Comparison of ENCODE assay signal across 10 cellular contexts in the genomic region with DNA sequence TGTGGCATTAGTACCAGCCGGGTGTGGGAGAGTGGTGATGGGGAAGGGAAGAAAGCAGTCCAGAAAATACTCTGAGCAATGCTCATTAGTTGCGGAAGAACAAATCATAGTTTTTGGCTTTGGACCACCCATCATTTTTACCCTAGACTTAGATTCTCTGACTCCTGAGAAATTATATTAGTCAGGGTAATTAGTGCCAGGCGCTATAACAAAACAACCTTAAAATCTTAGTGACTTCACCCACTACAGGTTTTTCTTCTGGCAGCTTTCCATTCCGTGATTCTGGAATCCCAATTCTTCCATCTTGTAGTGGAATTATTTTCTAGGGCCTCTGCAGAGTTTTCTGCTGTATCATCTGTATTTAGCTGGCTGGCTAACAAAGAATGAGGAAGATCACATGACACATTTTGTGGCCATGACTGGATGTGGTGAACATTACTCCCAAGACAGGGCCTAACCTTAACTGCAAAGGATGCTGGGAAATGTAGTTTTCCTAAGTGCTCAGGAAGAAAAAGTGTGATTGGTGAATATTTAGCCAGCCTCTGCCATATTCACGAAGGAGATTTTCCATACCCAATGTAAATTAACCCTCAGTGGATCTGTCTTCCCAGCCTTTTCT.
A peak's percentile ranks its signal among the peaks of the same experiment; 100 is the strongest.
DNase-seq lines count a peak whose midpoint lies in the region; TF ChIP-seq lines count a peak whose summit lies in the region.
"Had no signal": no experiment of that assay in that cellular context is flagged by ENCODE, and none has a peak within 500 bp of the region (broad histone marks: within the 10 kb centered on the region; RNA-seq: fewer than 3 reads in every experiment).

No MANE protein-coding gene starts in this region.

- peaks cover 4% of the 10 kb centered on the region for H3K4me1 Mint-ChIP-seq in progenitor cell of endocrine pancreas (ENCODE audit: low read depth)

- H3K9me3 Mint-ChIP-seq in progenitor cell of endocrine pancreas (ENCODE audit: low read depth): no peaks in the 10 kb centered on the region
- H3K9me3 Mint-ChIP-seq: mesothelial cell of epicardium had no signal

- H3K4me3 Mint-ChIP-seq in progenitor cell of endocrine pancreas (ENCODE audit: low read depth): no peak overlapping the region
- H3K4me3 Mint-ChIP-seq: mesothelial cell of epicardium had no signal

- no peaks in the 10 kb centered on the region for H3K27me3 Mint-ChIP-seq in progenitor cell of endocrine pancreas

- H3K27ac Mint-ChIP-seq in progenitor cell of endocrine pancreas: no peak overlapping the region
- H3K27ac Mint-ChIP-seq: mesothelial cell of epicardium had no signal

- no peak for TF ChIP-seq CTCF in progenitor cell of endocrine pancreas (IDR thresholded peaks at IDR 0.05; ENCODE audit: unreplicated experiment)

- H3K36me3 Mint-ChIP-seq in progenitor cell of endocrine pancreas (ENCODE audit: insufficient read depth): no peaks in the 10 kb centered on the region
- H3K36me3 Mint-ChIP-seq: mesothelial cell of epicardium had no signal

- DNase-seq in AG20443 (ENCODE audit: low spot score) (peak; percentile 32), HK-2 (ENCODE audit: unreplicated experiment) (peak; percentile 6), SW480 (ENCODE audit: low spot score) (peak; percentile 23), glomerular visceral epithelial cell (ENCODE audit: extremely low spot score) (peak; percentile 26), progenitor cell of endocrine pancreas (ENCODE audit: low spot score, unreplicated experiment) (no peak), NCI-H446 (lab: John Stamatoyannopoulos, UW) (no peak), DMS79 treated with DMSO at 0.1 percent for 48 hours (lab: John Stamatoyannopoulos, UW) (no peak), GM19238 (ENCODE audit: insufficient read length, low spot score) (no peak)
- DNase-seq: stimulated activated CD4-positive, alpha-beta T cell treated with anti-CD3 and anti-CD28 coated beads, Interleukin-4, amount 100 ng/mL, for 24 hours had no signal

Comparison
In these comparisons a context has a peak if more than half of its experiments do, and no peak if none do; other contexts are left out.
1. DNase-seq: peak in AG20443 (single experiment), HK-2 (single experiment), SW480 (single experiment) and glomerular visceral epithelial cell (single experiment); none in progenitor cell of endocrine pancreas (single experiment), NCI-H446 (0 of 2), DMS79 treated with DMSO at 0.1 percent for 48 hours (single experiment) and GM19238 (single experiment).